ENCODE assay signal across 15 cellular contexts in genomic region chr5:141039517-141039916, GRCh38. TPM values are rescaled to one million over a fixed set of nuclear protein-coding genes. Genes with fewer than 3 reads are reported as not detected.
DNase-seq lines count a peak whose midpoint lies in the region; ATAC-seq, FAIRE-seq and TF ChIP-seq lines count a peak whose summit lies in the region.
"Had no signal": no experiment of that assay in that cellular context is flagged by ENCODE, and none has a peak within 500 bp of the region (broad histone marks: within the 10 kb centered on the region; RNA-seq: fewer than 3 reads in every experiment).

No MANE protein-coding gene starts in this region.

- no peak overlapping the region for H3K23ac ChIP-seq in mesenchymal stem cell (ENCODE audit: low read length in 2 of 2)

- BruUV-seq in HepG2 (replicated peaks; lab: Mats Ljungman, UMichigan) = no TSS peak

- no peak overlapping the region for H2BK15ac ChIP-seq in mesenchymal stem cell (ENCODE audit: low read depth, poor library complexity, severe bottlenecking)

- H3K4me3 ChIP-seq in SK-N-MC = peak overlapping the region; percentile 87
- H3K4me3 ChIP-seq in mesenchymal stem cell (ENCODE audit: insufficient read depth in 1 of 2, low read depth in 1 of 2, low read length in 2 of 2) = no peak overlapping the region
- H3K4me3 ChIP-seq in HepG2 (replicated peaks in 1 of 3; ENCODE audit: insufficient read depth in 1 of 3, low read depth in 2 of 3, low read length in 3 of 3) = no peak overlapping the region

- ATAC-seq in HepG2 = no peak
- ATAC-seq: activated CD8-positive, alpha-beta memory T cell treated with anti-CD3 and anti-CD28 coated beads, Interleukin-2, amount 10 ng/mL, durations not matched to agents 7 days and 5 days; stimulated activated naive CD8-positive, alpha-beta T cell treated with anti-CD3 and anti-CD28 coated beads, Interleukin-15, amount 100 ng/mL, for 72 hours had no signal

- no peak for TF ChIP-seq POLR2A in HepG2 (IDR thresholded peaks at IDR 0.05; ENCODE audit: insufficient read depth in 1 of 2, low read depth in 2 of 2, low read length in 2 of 2)

- H3K4me2 ChIP-seq in mesenchymal stem cell (ENCODE audit: low read length, poor library complexity, severe bottlenecking) (peak overlapping the region; percentile 80), HepG2 (ENCODE audit: low read depth, low read length) (no peak overlapping the region)

- H3K9me3 ChIP-seq in SK-N-MC (ENCODE audit: low read depth, low read length) = no peaks in the 10 kb centered on the region
- peaks cover 2% of the 10 kb centered on the region for H3K9me3 ChIP-seq in mesenchymal stem cell (ENCODE audit: control insufficient read depth, low read length)
- 0 out of 2 replicates have a peak, but pooled peaks cover 7% of the 10 kb centered on the region for H3K9me3 ChIP-seq in HepG2 (ENCODE audit: low read length)

- no peak for TF ChIP-seq RAD21 in HepG2 (CRISPR knock-in tag; IDR thresholded peaks at IDR 0.05)

- H3K27ac ChIP-seq in SK-N-MC = peak overlapping the region; percentile 90
- no peak overlapping the region for H3K27ac ChIP-seq in mesenchymal stem cell (ENCODE audit: low read length, poor library complexity, severe bottlenecking)
- no peak overlapping the region for H3K27ac ChIP-seq in HepG2 (ENCODE audit: extremely low read length, insufficient read depth, low read length)
- H3K27ac ChIP-seq: neutrophil had no signal

- no peaks in the 10 kb centered on the region for H3K79me2 ChIP-seq in HepG2 (ENCODE audit: insufficient read depth, low read length)

- H3K4me1 ChIP-seq in mesenchymal stem cell (ENCODE audit: control insufficient read depth, insufficient read depth, low read depth, low read length) (peaks cover 2% of the 10 kb centered on the region), HepG2 (ENCODE audit: insufficient read depth, low read length) (no peaks in the 10 kb centered on the region)

- no peaks in the 10 kb centered on the region for H4K20me1 ChIP-seq in HepG2 (ENCODE audit: insufficient read depth, low read length)

- H3K36me3 ChIP-seq in SK-N-MC (ENCODE audit: insufficient read depth, low read length) (no peaks in the 10 kb centered on the region), mesenchymal stem cell (ENCODE audit: control insufficient read depth in 1 of 2, insufficient read depth in 2 of 2, low read depth in 1 of 2, low read length in 2 of 2) (no peaks in the 10 kb centered on the region), HepG2 (replicated peaks in 1 of 2; ENCODE audit: control insufficient read depth in 1 of 2, insufficient read depth in 2 of 2, low read length in 2 of 2) (no peaks in the 10 kb centered on the region)
- H3K36me3 ChIP-seq: neutrophil had no signal

- H3K79me1 ChIP-seq in mesenchymal stem cell (replicated peaks; ENCODE audit: low read length, poor library complexity, severe bottlenecking) = no peaks in the 10 kb centered on the region

- POLR2A ChIA-PET in HepG2 (lab: Yijun Ruan, JAX) = no interaction called here

- H2BK12ac ChIP-seq in mesenchymal stem cell (ENCODE audit: low read length in 2 of 2) = no peak overlapping the region

- 85% methylated on average over 1 of the region's 3 CpGs for WGBS in mesenchymal stem cell
- under 1% methylated on average over 3 of the region's 3 CpGs for WGBS in HepG2 (ENCODE audit: low lambda C conversion rate)

- in situ Hi-C loops in G401 (cut with HindIII; ENCODE audit: low sequenced_read_pairs) (no loop called here), HepG2 (cut with HindIII; ENCODE audit: extremely low pct_ligation_motif_present, low pct_unique_long_range_greater_than_20kb) (no loop called here)

- no peak overlapping the region for H2BK5ac ChIP-seq in mesenchymal stem cell (ENCODE audit: low read depth, low read length, poor library complexity, severe bottlenecking)

- CTCF ChIA-PET in HepG2 (lab: Yijun Ruan, JAX; ENCODE audit: low intra/inter-chr PET ratio, low total read pairs) = interaction anchor here (3.3 to 4.3 kb wide), 2 partner anchors 170 to 199 kb away, joined by 34 to 37 read pairs; partner anchors contain the start of genes PCDHA11 and PCDHA8

- peak overlapping the region; percentile 11 for H3K9ac ChIP-seq in SK-N-MC (ENCODE audit: insufficient read length)
- H3K9ac ChIP-seq in mesenchymal stem cell (ENCODE audit: low read length) = no peak overlapping the region
- no peak overlapping the region for H3K9ac ChIP-seq in HepG2 (ENCODE audit: insufficient read depth, low read depth, low read length)

- no peak overlapping the region for H4K8ac ChIP-seq in mesenchymal stem cell (ENCODE audit: low read length)

- intact Hi-C loops in HepG2 (cut with micrococcal nuclease; ENCODE audit: unreplicated experiment) = no loop called here

- no peak for TF ChIP-seq EP300 in HepG2 (IDR thresholded peaks at IDR 0.05; ENCODE audit: low read depth in 2 of 2, low read length in 2 of 2)
- TF ChIP-seq EP300 in HepG2 (CRISPR knock-in tag; IDR thresholded peaks at IDR 0.05; ENCODE audit: borderline replicate concordance) = no peak

- H3K4ac ChIP-seq in mesenchymal stem cell (ENCODE audit: low read depth in 1 of 2, low read length in 2 of 2) = no peak overlapping the region

- H2AK5ac ChIP-seq in mesenchymal stem cell (ENCODE audit: low read length, severe bottlenecking) = no peak overlapping the region

- H2BK120ac ChIP-seq in mesenchymal stem cell (ENCODE audit: low read depth, low read length) = no peak overlapping the region

- FAIRE-seq in HepG2 (lab: Jason Lieb, UNC) = no peak
- FAIRE-seq: endothelial cell of umbilical vein had no signal

- peak; percentile 78 for DNase-seq in DMS79 treated with DMSO at 0.1 percent for 48 hours (lab: John Stamatoyannopoulos, UW)
- DNase-seq in NCI-H146 treated with DMSO at 0.1 percent for 48 hours (lab: John Stamatoyannopoulos, UW; ENCODE audit: unreplicated experiment) = peak; percentile 49
- DNase-seq in SK-N-MC (ENCODE audit: low read depth, low spot score) = peak; percentile 86
- no peak for DNase-seq in mesenchymal stem cell
- DNase-seq in GM03348 (ENCODE audit: low spot score) = no peak
- DNase-seq in G401 (ENCODE audit: low spot score) = no peak
- DNase-seq in HepG2 (ENCODE audit: low spot score) = no peak
- no peak for DNase-seq in GDM1 (lab: John Stamatoyannopoulos, UW)
- DNase-seq: activated CD8-positive, alpha-beta memory T cell treated with anti-CD3 and anti-CD28 coated beads, Interleukin-2, amount 10 ng/mL, durations not matched to agents 7 days and 5 days; CD4-positive, CD25-positive, alpha-beta regulatory T cell; stimulated activated naive CD8-positive, alpha-beta T cell treated with anti-CD3 and anti-CD28 coated beads, Interleukin-15, amount 100 ng/mL, for 72 hours had no signal

- H2AFZ ChIP-seq in mesenchymal stem cell (ENCODE audit: low read depth, low read length) (no peak overlapping the region), HepG2 (ENCODE audit: low read length) (no peak overlapping the region)

- H4K91ac ChIP-seq in mesenchymal stem cell (ENCODE audit: low read length) = no peak overlapping the region

- no peak for TF ChIP-seq CTCF in HepG2 (CRISPR knock-in tag; IDR thresholded peaks at IDR 0.05)

- H3K18ac ChIP-seq in mesenchymal stem cell (ENCODE audit: low read depth in 1 of 2, low read length in 2 of 2) = no peak overlapping the region

- no peak overlapping the region for H3K14ac ChIP-seq in mesenchymal stem cell (ENCODE audit: low read length in 2 of 2)

- H3K27me3 ChIP-seq in mesenchymal stem cell (ENCODE audit: control insufficient read depth in 1 of 2, insufficient read depth in 1 of 2, low read length in 2 of 2) (no peaks in the 10 kb centered on the region), HepG2 (ENCODE audit: control insufficient read depth in 1 of 2, insufficient read depth in 2 of 2, low read length in 2 of 2) (no peaks in the 10 kb centered on the region)

RNA-seq across cellular contexts. Expression of gene PCDHB1, which starts 11.7 kb away (rescaled TPM):
- polyA plus RNA-seq in mesenchymal stem cell (2013, experiment 1 of 2) = under 0.01 TPM
- polyA plus RNA-seq in mesenchymal stem cell (2013, experiment 2 of 2) = under 0.01 TPM
- total RNA-seq in G401 (2014; rRNA removed; shearing (Covaris generic)) = not detected in 2 replicates
- total RNA-seq in HepG2 (2016; rRNA removed; fragmentation: Illumina TruSeq; extraction: Trizol) = not detected in 2 replicates
- total RNA-seq in HepG2 (2016; cell fraction: cytosol; rRNA removed; fragmentation: Illumina TruSeq; extraction: Trizol; ENCODE audit: low read depth) = not detected in 2 replicates
- not detected in 2 replicates for total RNA-seq in HepG2 (2016; cell fraction: insoluble cytoplasmic fraction; rRNA removed; fragmentation: Illumina TruSeq; extraction: Trizol)
- total RNA-seq in HepG2 (2016; cell fraction: membrane; rRNA removed; fragmentation: Illumina TruSeq; extraction: Trizol) = not detected in 2 replicates
- not detected in 2 replicates for total RNA-seq in HepG2 (2016; cell fraction: nucleus; rRNA removed; fragmentation: Illumina TruSeq; extraction: Trizol)
- polyA plus RNA-seq in HepG2 (2011; rRNA removed) = not detected in 2 replicates
- polyA plus RNA-seq in HepG2 (2011; cell fraction: cytosol; rRNA removed) = not detected in 2 replicates
- not detected in 2 replicates for polyA plus RNA-seq in HepG2 (2011; cell fraction: nucleus; rRNA removed)
- not detected in 2 replicates for polyA plus RNA-seq in HepG2 (2012)
- not detected in 2 replicates for polyA plus RNA-seq in HepG2 (2016; cell fraction: cytosol; fragmentation: Illumina TruSeq; extraction: Trizol; ENCODE audit: low read depth)
- not detected in 2 replicates for polyA plus RNA-seq in HepG2 (2016; cell fraction: insoluble cytoplasmic fraction; fragmentation: Illumina TruSeq; extraction: Trizol; ENCODE audit: low read depth)
- not detected in 2 replicates for polyA plus RNA-seq in HepG2 (2016; cell fraction: membrane; fragmentation: Illumina TruSeq; extraction: Trizol; ENCODE audit: low read depth)
- polyA plus RNA-seq in HepG2 (2016; cell fraction: nucleus; fragmentation: Illumina TruSeq; extraction: Trizol; ENCODE audit: insufficient read depth, low read depth) = not detected in 2 replicates
- polyA minus RNA-seq in HepG2 (2011; rRNA and poly(A)+ RNA removed; ENCODE audit: low replicate concordance) = not detected in 2 replicates
- polyA minus RNA-seq in HepG2 (2011; cell fraction: cytosol; rRNA and poly(A)+ RNA removed) = not detected in 2 replicates
- polyA minus RNA-seq in HepG2 (2011; cell fraction: nucleus; rRNA and poly(A)+ RNA removed) = not detected in 2 replicates
- total RNA-seq: activated CD8-positive, alpha-beta memory T cell treated with anti-CD3 and anti-CD28 coated beads, Interleukin-2, amount 10 ng/mL, durations not matched to agents 7 days and 5 days; CD4-positive, CD25-positive, alpha-beta regulatory T cell; endothelial cell of umbilical vein; NCI-H460; T-helper 2 cell treated with Interferon-gamma antibody and Interleukin-4, amounts not matched to agents 100 ng/mL and 5 ng/mL, for 36 hours had no signal
- polyA plus RNA-seq: CD4-positive, CD25-positive, alpha-beta regulatory T cell; endothelial cell of umbilical vein had no signal

RNA-seq across cellular contexts. Expression of gene PCDHB2, which starts 54.9 kb away (rescaled TPM):
- 34.1 TPM for polyA plus RNA-seq in mesenchymal stem cell (2013, experiment 1 of 2)
- 34.2 TPM for polyA plus RNA-seq in mesenchymal stem cell (2013, experiment 2 of 2)
- total RNA-seq in G401 (2014; rRNA removed; shearing (Covaris generic)) = 11.6 and 17.6 TPM in 2 replicates
- 3.6 and 7.1 TPM in 2 replicates for total RNA-seq in HepG2 (2016; rRNA removed; fragmentation: Illumina TruSeq; extraction: Trizol)
- 0.35 and 0.71 TPM in 2 replicates for total RNA-seq in HepG2 (2016; cell fraction: cytosol; rRNA removed; fragmentation: Illumina TruSeq; extraction: Trizol; ENCODE audit: low read depth)
- 3.4 and 7.6 TPM in 2 replicates for total RNA-seq in HepG2 (2016; cell fraction: insoluble cytoplasmic fraction; rRNA removed; fragmentation: Illumina TruSeq; extraction: Trizol)
- total RNA-seq in HepG2 (2016; cell fraction: membrane; rRNA removed; fragmentation: Illumina TruSeq; extraction: Trizol) = 1.3 and 1.7 TPM in 2 replicates
- total RNA-seq in HepG2 (2016; cell fraction: nucleus; rRNA removed; fragmentation: Illumina TruSeq; extraction: Trizol) = 8.7 and 8.9 TPM in 2 replicates
- 7.5 and 8.1 TPM in 2 replicates for polyA plus RNA-seq in HepG2 (2011; rRNA removed)
- 7.1 and 7.8 TPM in 2 replicates for polyA plus RNA-seq in HepG2 (2011; cell fraction: cytosol; rRNA removed)
- 10.5 and 11.5 TPM in 2 replicates for polyA plus RNA-seq in HepG2 (2011; cell fraction: nucleus; rRNA removed)
- 4.2 and 7.6 TPM in 2 replicates for polyA plus RNA-seq in HepG2 (2012)
- 0.37 and 0.50 TPM in 2 replicates for polyA plus RNA-seq in HepG2 (2016; cell fraction: cytosol; fragmentation: Illumina TruSeq; extraction: Trizol; ENCODE audit: low read depth)
- 2.1 and 3.3 TPM in 2 replicates for polyA plus RNA-seq in HepG2 (2016; cell fraction: insoluble cytoplasmic fraction; fragmentation: Illumina TruSeq; extraction: Trizol; ENCODE audit: low read depth)
- 0.80 and 0.94 TPM in 2 replicates for polyA plus RNA-seq in HepG2 (2016; cell fraction: membrane; fragmentation: Illumina TruSeq; extraction: Trizol; ENCODE audit: low read depth)
- 10.3 and 13.3 TPM in 2 replicates for polyA plus RNA-seq in HepG2 (2016; cell fraction: nucleus; fragmentation: Illumina TruSeq; extraction: Trizol; ENCODE audit: insufficient read depth, low read depth)
- polyA minus RNA-seq in HepG2 (2011; rRNA and poly(A)+ RNA removed; ENCODE audit: low replicate concordance) = 2.5 and 9.7 TPM in 2 replicates
- 4.7 and 5.6 TPM in 2 replicates for polyA minus RNA-seq in HepG2 (2011; cell fraction: cytosol; rRNA and poly(A)+ RNA removed)
- polyA minus RNA-seq in HepG2 (2011; cell fraction: nucleus; rRNA and poly(A)+ RNA removed) = 6.2 and 8.3 TPM in 2 replicates
- total RNA-seq: activated CD8-positive, alpha-beta memory T cell treated with anti-CD3 and anti-CD28 coated beads, Interleukin-2, amount 10 ng/mL, durations not matched to agents 7 days and 5 days; CD4-positive, CD25-positive, alpha-beta regulatory T cell had no signal
- polyA plus RNA-seq: CD4-positive, CD25-positive, alpha-beta regulatory T cell had no signal

Comparison
In these comparisons a context has a peak if more than half of its experiments do, and no peak if none do; other contexts are left out.
1. DNase-seq: peak in DMS79 treated with DMSO at 0.1 percent for 48 hours (single experiment), NCI-H146 treated with DMSO at 0.1 percent for 48 hours (single experiment) and SK-N-MC (single experiment); none in mesenchymal stem cell (single experiment), GM03348 (single experiment), G401 (single experiment), HepG2 (single experiment) and GDM1 (single experiment).